8 cellular contexts compared by ENCODE assay signal in genomic region chr19:44643605-44644390, GRCh38. TPM values are rescaled to one million over a fixed set of nuclear protein-coding genes. Genes with fewer than 3 reads are reported as not detected.
A peak's percentile ranks its signal among the peaks of the same experiment; 100 is the strongest.
DNase-seq lines count a peak whose midpoint lies in the region; ATAC-seq, FAIRE-seq and TF ChIP-seq lines count a peak whose summit lies in the region.

Gene PVR (plus strand): TSS chr19:44643910. CDS start chr19:44644097, 187 bp downstream.

- H3K9ac ChIP-seq in SK-N-SH (peak within 1 kb of the TSS; percentile 90), GM12878 (ENCODE audit: control insufficient read depth, insufficient read depth, low read length) (no peak within 1 kb of the TSS)

- H3F3A ChIP-seq in SK-N-SH (replicated peaks; ENCODE audit: insufficient read depth), result no peaks in the 10 kb centered on the region

- H3K27me3 ChIP-seq in SK-N-SH (ENCODE audit: insufficient read depth) (no peaks in the 10 kb centered on the region), GM12878 (replicated peaks in 1 of 2; ENCODE audit: control insufficient read depth in 2 of 2, insufficient read depth in 2 of 2, low read length in 1 of 2) (peaks cover 0 to 2% of the 10 kb centered on the region in 2 experiments; a peak in 1 of 4 replicates), hepatocyte (no peaks in the 10 kb centered on the region)

- no peak for TF ChIP-seq EP300 in SK-N-SH (IDR thresholded peaks at IDR 0.05; ENCODE audit: borderline replicate concordance in 1 of 2, low read depth in 1 of 2, low read length in 1 of 2)
- no peak for TF ChIP-seq EP300 in GM12878 (IDR thresholded peaks at IDR 0.05; ENCODE audit: borderline replicate concordance in 1 of 2, control insufficient read depth in 1 of 2, low read depth in 2 of 2, low read length in 2 of 2)

- intact Hi-C loops in GM12878 (cut with micrococcal nuclease; ENCODE audit: unreplicated experiment), result no loop called here
- intact Hi-C loops in posterior vena cava (cut with DNase I), result no loop called here

- H2AFZ ChIP-seq in SK-N-SH (ENCODE audit: low read depth), result peak within 1 kb of the TSS; percentile 78
- peak within 1 kb of the TSS; percentile 29; the same call in 1 of the 2 replicates for H2AFZ ChIP-seq in GM12878 (ENCODE audit: control insufficient read depth, low read depth, low read length)
- peak within 1 kb of the TSS; percentile 54 for H2AFZ ChIP-seq in hepatocyte

- 2% methylated on average over 20 of the region's 69 CpGs for WGBS in SK-N-SH (ENCODE audit: low lambda C conversion rate)
- 29% methylated on average over 69 of the region's 69 CpGs for WGBS in GM12878 (ENCODE audit: insufficient coverage, insufficient replicate concordance, low lambda C conversion rate, missing lambda C conversion rate)
- WGBS in hepatocyte (ENCODE audit: low lambda C conversion rate, missing lambda C conversion rate), result under 1% methylated on average over 45 of the region's 69 CpGs

- FAIRE-seq in D721Med (lab: Jason Lieb, UNC) (no peak), GM12878 (lab: Jason Lieb, UNC) (no peak)

- TF ChIP-seq RAD21 in SK-N-SH (IDR thresholded peaks at IDR 0.05; ENCODE audit: low read length) (no peak), GM12878 (IDR thresholded peaks at IDR 0.05; ENCODE audit: insufficient read depth, low read depth, low read length) (no peak)

- in situ Hi-C loops in GM12878 (cut with MboI), result no loop called here

- RAD21 ChIA-PET in GM12878 (lab: Charles Lee; ENCODE audit: unreplicated experiment), result no interaction called here

- H3K4me1 ChIP-seq in SK-N-SH (ENCODE audit: control insufficient read depth in 1 of 2, insufficient read depth in 2 of 2, low read depth in 1 of 2, low read length in 1 of 2) (peaks cover 0 to 2% of the 10 kb centered on the region in 2 experiments; a peak in 1 of 4 replicates), GM12878 (ENCODE audit: control insufficient read depth, insufficient read depth, low read length) (no peaks in the 10 kb centered on the region), hepatocyte (ENCODE audit: insufficient read depth) (peaks cover 27% of the 10 kb centered on the region)

- POLR2A ChIA-PET in SK-N-SH (lab: Yijun Ruan, JAX) (interaction anchor here (1.4 kb wide), 1 partner anchor 143 kb away, joined by 5 read pairs; the partner anchor contains the start of gene ZNF180), GM12878 (lab: Charles Lee) (no interaction called here)

- DNase-seq in D721Med (ENCODE audit: insufficient read length, low spot score), result peak; percentile 88
- DNase-seq in LoVo (ENCODE audit: low spot score), result peak; percentile 87
- DNase-seq in SK-N-SH, result peak; percentile 95
- DNase-seq in GM12878 (ENCODE audit: low read depth, low spot score), result no peak
- peak; percentile 93 for DNase-seq in hepatocyte (ENCODE audit: low spot score)
- DNase-seq in posterior vena cava (ENCODE audit: low spot score), result peak; percentile 91

- no peak for TF ChIP-seq POLR2A in GM12878 (IDR thresholded peaks at IDR 0.05; ENCODE audit: low read depth, low read length)

- CTCF ChIA-PET in SK-N-SH (lab: Yijun Ruan, JAX), result interaction anchor here (1.2 to 2.6 kb wide), 2 partner anchors 13 to 73 kb away, joined by 4 to 18 read pairs; no protein-coding TSS in a partner anchor
- CTCF ChIA-PET in GM12878 (lab: Yijun Ruan, JAX), result no interaction called here

- SMC1A ChIA-PET in GM12878 (lab: Charles Lee; ENCODE audit: uncharacterized antibody, unreplicated experiment), result no interaction called here

- H3K27ac ChIP-seq in SK-N-SH (ENCODE audit: low read depth in 2 of 2, low read length in 1 of 2), result peak within 1 kb of the TSS; percentile 82 to 83
- no peak within 1 kb of the TSS for H3K27ac ChIP-seq in GM12878 (ENCODE audit: control insufficient read depth, insufficient read depth)
- H3K27ac ChIP-seq in hepatocyte, result peak within 1 kb of the TSS; percentile 96

- H3K4me2 ChIP-seq in SK-N-SH (peak within 1 kb of the TSS; percentile 82), GM12878 (ENCODE audit: control insufficient read depth, insufficient read depth) (peak within 1 kb of the TSS; percentile 54; the same call in 1 of the 2 replicates), hepatocyte (peak within 1 kb of the TSS; percentile 74)

- H3K9me3 ChIP-seq in SK-N-SH, result no peaks in the 10 kb centered on the region
- H3K9me3 ChIP-seq in GM12878 (replicated peaks; ENCODE audit: control insufficient read depth, insufficient read depth, low read length), result no peaks in the 10 kb centered on the region
- no peaks in the 10 kb centered on the region for H3K9me3 ChIP-seq in hepatocyte (ENCODE audit: low read depth)

- TF ChIP-seq CTCF in D721Med (IDR thresholded peaks at IDR 0.05; ENCODE audit: insufficient read depth, missing control alignments) (no peak), SK-N-SH (IDR thresholded peaks at IDR 0.05) (no peak; the same call in 1 of the 2 replicates), GM12878 (IDR thresholded peaks at IDR 0.05 in 2 of 3, conservative IDR thresholded peaks at IDR 0.05 in 1 of 3; ENCODE audit: control insufficient read depth in 2 of 3, extremely low read depth in 1 of 3, insufficient read depth in 1 of 3, low read depth in 3 of 3, low read length in 3 of 3) (no peak), hepatocyte (IDR thresholded peaks at IDR 0.05; ENCODE audit: poor library complexity) (no peak)

- H3K9me2 ChIP-seq in SK-N-SH (no peaks in the 10 kb centered on the region), hepatocyte (replicated peaks; ENCODE audit: insufficient read depth) (no peaks in the 10 kb centered on the region)

- H3K36me3 ChIP-seq in SK-N-SH (replicated peaks in 1 of 2; ENCODE audit: control insufficient read depth in 1 of 2, insufficient read depth in 2 of 2, low read length in 1 of 2), result peaks cover 6 to 13% of the 10 kb centered on the region in 2 experiments
- no peaks in the 10 kb centered on the region for H3K36me3 ChIP-seq in GM12878 (ENCODE audit: control insufficient read depth in 2 of 2, insufficient read depth in 2 of 2, low read length in 1 of 2)
- no peaks in the 10 kb centered on the region for H3K36me3 ChIP-seq in hepatocyte (replicated peaks; ENCODE audit: insufficient read depth, low read depth)

- no peak for ATAC-seq in GM12878
- ATAC-seq in GM19395 (IDR thresholded peaks at IDR 0.05; ENCODE audit: unreplicated experiment), result no peak
- no peak for ATAC-seq in GM19467 (IDR thresholded peaks at IDR 0.05; ENCODE audit: unreplicated experiment)

- H4K20me1 ChIP-seq in SK-N-SH (ENCODE audit: insufficient read depth) (peaks cover 23% of the 10 kb centered on the region; the same call in 1 of the 2 replicates), GM12878 (ENCODE audit: control insufficient read depth, insufficient read depth) (no peaks in the 10 kb centered on the region), hepatocyte (ENCODE audit: insufficient read depth, poor library complexity, severe bottlenecking) (peaks cover 19% of the 10 kb centered on the region)

- peaks cover 46% of the 10 kb centered on the region for H3K79me2 ChIP-seq in SK-N-SH (ENCODE audit: insufficient read depth)
- H3K79me2 ChIP-seq in GM12878 (ENCODE audit: control insufficient read depth, insufficient read depth, low read length), result no peaks in the 10 kb centered on the region
- peaks cover 40% of the 10 kb centered on the region for H3K79me2 ChIP-seq in hepatocyte

- H3K4me3 ChIP-seq in SK-N-SH (ENCODE audit: low read depth in 2 of 2, low read length in 1 of 2), result peak within 1 kb of the TSS; percentile 66 to 88
- peak within 1 kb of the TSS; percentile 36; the same call in 1 of the 2 replicates for H3K4me3 ChIP-seq in GM12878
- peak within 1 kb of the TSS; percentile 66 for H3K4me3 ChIP-seq in hepatocyte

- BruUV-seq in GM12878 (replicated peaks; lab: Mats Ljungman, UMichigan), result no TSS peak

TF ChIP-seq in SK-N-SH, 30 proteins besides CTCF, POLR2A, EP300 and RAD21 (continues in another document):
- TF ChIP-seq NFIC (IDR thresholded peaks at IDR 0.05; ENCODE audit: borderline replicate concordance) (no peak), TEAD4 (IDR thresholded peaks at IDR 0.05; ENCODE audit: borderline replicate concordance, insufficient read depth) (0 out of 2 replicates have a peak, but pooled peaks have one; percentile 17), EZH2phosphoT487 (IDR thresholded peaks at IDR 0.05; ENCODE audit: borderline replicate concordance, low read depth) (no peak), MXI1 (IDR thresholded peaks at IDR 0.05; ENCODE audit: low read depth, low read length) (no peak; the same call in 1 of the 2 replicates), YY1 (IDR thresholded peaks at IDR 0.05; ENCODE audit: low read depth) (peak; percentile 82)

TF ChIP-seq in GM12878, 131 proteins besides CTCF, POLR2A, EP300 and RAD21 (continues in another document):
- no peak for TF ChIP-seq RAD51 (IDR thresholded peaks at IDR 0.05)

RNA-seq across cellular contexts. Expression of gene PVR, which starts in this region (rescaled TPM):
- polyA plus RNA-seq in SK-N-SH (2012; rRNA removed) (90.2 and 90.8 TPM in 2 replicates), GM12878 (2011; rRNA removed) (0.03 and 0.07 TPM in 2 replicates), GM12878 (2014; fragmentation: Illumina TruSeq; extraction: Trizol) (2.1 and 2.7 TPM in 2 replicates), GM12878 (2014; fragmentation: Nextera tagmentation; extraction: Ambion mirVana) (under 1 TPM; 0.24 to 0.56 TPM), GM12878 (2014; rRNA removed) (2.7 and 2.9 TPM in 2 replicates), GM12878 (2016; fragmentation: Nextera tagmentation; extraction: Ambion mirVana) (1 to 10 TPM in 1 of 2 experiments, under 1 TPM in 1; 0.82 to 1.9 TPM), hepatocyte (76.4 and 85.6 TPM in 2 replicates)
- polyA plus RNA-seq in SK-N-SH (2012; cell fraction: cytosol; rRNA removed), result 51.9 and 73.3 TPM in 2 replicates
- polyA plus RNA-seq in SK-N-SH (2012; cell fraction: nucleus; rRNA removed), result 65.6 and 91.5 TPM in 2 replicates
- total RNA-seq in GM12878 (2013; cell fraction: nucleolus; rRNA removed), result 0.61 TPM in 1 of 2 replicates, not detected in the other
- total RNA-seq in GM12878 (2014; rRNA removed) (3.7 and 4.0 TPM in 2 replicates), GM12878 (2014; rRNA removed; fragmentation: Illumina TruSeq; extraction: Trizol) (1.8 and 2.7 TPM in 2 replicates), GM12878 (2021) (2.2 and 2.7 TPM in 2 replicates), hepatocyte (123 and 124 TPM in 2 replicates), posterior vena cava (10 to 100 TPM; 22.4 to 35.6 TPM)
- polyA plus RNA-seq in GM12878 (2011; ENCODE audit: low read depth), result 0.41 TPM
- 0.07 and 0.09 TPM in 2 replicates for polyA plus RNA-seq in GM12878 (2011; cell fraction: cytosol; rRNA removed)
- polyA plus RNA-seq in GM12878 (2011; cell fraction: nucleus; rRNA removed), result 0.03 and 0.04 TPM in 2 replicates
- 0.38 and 0.72 TPM in 2 replicates for polyA plus RNA-seq in GM12878 (2012)
- 0.05 and 0.15 TPM in 2 replicates for polyA minus RNA-seq in GM12878 (2011; rRNA and poly(A)+ RNA removed)
- 0.73 TPM in 1 of 2 replicates, not detected in the other for polyA minus RNA-seq in GM12878 (2011; cell fraction: cytosol; rRNA and poly(A)+ RNA removed)
- polyA minus RNA-seq in GM12878 (2011; cell fraction: nucleus; rRNA and poly(A)+ RNA removed), result not detected in 2 replicates

Comparison
In these comparisons a context has a peak if more than half of its experiments do, and no peak if none do; other contexts are left out.
1. RNA of gene PVR (total RNA-seq): 123 to 124 TPM in hepatocyte and 22.4 to 35.6 TPM in posterior vena cava; 0.61 to 4.0 TPM in GM12878; every median in the first group is over 4 times any median in the second.
2. RNA of gene PVR (polyA plus RNA-seq): 51.9 to 91.5 TPM in SK-N-SH and 76.4 to 85.6 TPM in hepatocyte; 0.03 to 2.9 TPM in GM12878; every median in the first group is over 10 times any median in the second.
3. Peak in every context shown above with its lines, with median percentiles within 50 percentile points of each other: H2AFZ ChIP-seq, H3K4me2 ChIP-seq and H3K4me3 ChIP-seq.